8 cellular contexts compared by ENCODE assay signal in genomic region chr1:157773723-157774350, GRCh38. TPM values are rescaled to one million over a fixed set of nuclear protein-coding genes. Genes with fewer than 3 reads are reported as not detected.
DNase-seq lines count a peak whose midpoint lies in the region; ATAC-seq and TF ChIP-seq lines count a peak whose summit lies in the region.

No MANE protein-coding gene starts in this region.

- no peaks in the 10 kb centered on the region for H3K9me3 Mint-ChIP-seq in natural killer cell treated with Interleukin-12 subunit alpha and Interleukin-12 subunit beta and Interleukin-15 and Interleukin-18, amount 100 ng/mL, for 72 hours

- no peak overlapping the region for H3K4me3 ChIP-seq in PC-3 (ENCODE audit: low read length)

- no peaks in the 10 kb centered on the region for H3K36me3 ChIP-seq in PC-3 (ENCODE audit: low read depth, low read length)

- no peaks in the 10 kb centered on the region for H3K36me3 Mint-ChIP-seq in natural killer cell treated with Interleukin-12 subunit alpha and Interleukin-12 subunit beta and Interleukin-15 and Interleukin-18, amount 100 ng/mL, for 72 hours

- intact Hi-C loops in PC-3 (cut with micrococcal nuclease): no loop called here

- H4K20me1 ChIP-seq in PC-3 (ENCODE audit: low read length): no peaks in the 10 kb centered on the region

- no peaks in the 10 kb centered on the region for H3K9me3 ChIP-seq in PC-3 (ENCODE audit: low read length)

- no peak overlapping the region for H3K4me2 ChIP-seq in PC-3 (ENCODE audit: low read length)

- H3K4me3 Mint-ChIP-seq in natural killer cell treated with Interleukin-12 subunit alpha and Interleukin-12 subunit beta and Interleukin-15 and Interleukin-18, amount 100 ng/mL, for 72 hours: no peak overlapping the region

- no peaks in the 10 kb centered on the region for H3K9me2 ChIP-seq in PC-3 (replicated peaks; ENCODE audit: low read length)

- H3K4me1 Mint-ChIP-seq in natural killer cell treated with Interleukin-12 subunit alpha and Interleukin-12 subunit beta and Interleukin-15 and Interleukin-18, amount 100 ng/mL, for 72 hours (ENCODE audit: low read depth in 2 of 2): peaks cover 34 to 40% of the 10 kb centered on the region in 2 donors

- H3K4me1 ChIP-seq in PC-3 (ENCODE audit: insufficient read depth, low read length): peaks cover 5% of the 10 kb centered on the region

- BruUV-seq in PC-3 (replicated peaks; lab: Mats Ljungman, UMichigan): no TSS peak

- DNase-seq in PC-3: peak; percentile 10
- DNase-seq in natural killer cell treated with Interleukin-12 subunit alpha and Interleukin-12 subunit beta and Interleukin-15 and Interleukin-18, amount 100 ng/mL, for 72 hours (ENCODE audit: low spot score): no peak
- no peak for DNase-seq in AG08396 (ENCODE audit: low spot score)
- no peak for DNase-seq in Ammon's horn (ENCODE audit: low spot score)
- DNase-seq in islet precursor cell: no peak
- DNase-seq in AG08395 (ENCODE audit: low spot score): no peak

- ATAC-seq in GM18870 (IDR thresholded peaks at IDR 0.05; ENCODE audit: unreplicated experiment) (peak; percentile 43), HG02763 (IDR thresholded peaks at IDR 0.05; ENCODE audit: unreplicated experiment) (peak; percentile 50), PC-3 (no peak)
- peak; percentile 65 to 71 for ATAC-seq in natural killer cell treated with Interleukin-12 subunit alpha and Interleukin-12 subunit beta and Interleukin-15 and Interleukin-18, amount 100 ng/mL, for 72 hours

- no peak overlapping the region for H2AFZ ChIP-seq in PC-3 (ENCODE audit: low read length)

- H3K27me3 ChIP-seq in PC-3 (ENCODE audit: low read length): peaks cover 16% of the 10 kb centered on the region

- H3K79me2 ChIP-seq in PC-3 (ENCODE audit: low read length): no peaks in the 10 kb centered on the region

- H3K27ac Mint-ChIP-seq in natural killer cell treated with Interleukin-12 subunit alpha and Interleukin-12 subunit beta and Interleukin-15 and Interleukin-18, amount 100 ng/mL, for 72 hours: peak overlapping the region in 1 of 2 donors; percentile 75

- CTCF ChIA-PET in PC-3 (lab: Charles Lee): no interaction called here

- no peak overlapping the region for H3K27ac ChIP-seq in PC-3 (ENCODE audit: low read length)

- no peak overlapping the region for H3K9ac ChIP-seq in PC-3 (ENCODE audit: low read length)

- POLR2A ChIA-PET in PC-3 (lab: Charles Lee; ENCODE audit: unreplicated experiment): no interaction called here

- TF ChIP-seq CTCF in PC-3 (conservative IDR thresholded peaks at IDR 0.05; ENCODE audit: low read depth, low read length): peak; percentile 46; the same call in 1 of the 2 replicates

- no peaks in the 10 kb centered on the region for H3K27me3 Mint-ChIP-seq in natural killer cell treated with Interleukin-12 subunit alpha and Interleukin-12 subunit beta and Interleukin-15 and Interleukin-18, amount 100 ng/mL, for 72 hours

- no peaks in the 10 kb centered on the region for H3F3A ChIP-seq in PC-3 (ENCODE audit: low read length, unreplicated experiment)

RNA-seq across cellular contexts. Expression of gene FCRL2, which starts 3.1 kb away (rescaled TPM):
- total RNA-seq in PC-3 (2014; rRNA removed): not detected in 2 replicates
- not detected for total RNA-seq in natural killer cell treated with Interleukin-12 subunit alpha and Interleukin-12 subunit beta and Interleukin-15 and Interleukin-18, amount 100 ng/mL, for 72 hours

RNA-seq across cellular contexts. Expression of gene FCRL1, which starts 46.1 kb away (rescaled TPM):
- total RNA-seq in PC-3 (2014; rRNA removed): not detected in 2 replicates
- not detected for total RNA-seq in natural killer cell treated with Interleukin-12 subunit alpha and Interleukin-12 subunit beta and Interleukin-15 and Interleukin-18, amount 100 ng/mL, for 72 hours
